ENCODE assay signal across 8 cellular contexts in genomic region chr9:121288874-121289553, GRCh38. TPM values are rescaled to one million over a fixed set of nuclear protein-coding genes. Genes with fewer than 3 reads are reported as not detected.
DNase-seq lines count a peak whose midpoint lies in the region; ATAC-seq and TF ChIP-seq lines count a peak whose summit lies in the region.

No MANE protein-coding gene starts in this region.

- no peak overlapping the region for H3K4me3 ChIP-seq in brain microvascular endothelial cell (ENCODE audit: low read depth, low read length)
- no peak overlapping the region for H3K4me3 ChIP-seq in kidney epithelial cell (ENCODE audit: low read depth, low read length)
- H3K4me3 ChIP-seq in stomach smooth muscle (ENCODE audit: low read length in 2 of 2): peak overlapping the region; percentile 46 to 57

- peak; percentile 75 for DNase-seq in HT-29 (ENCODE audit: low spot score)
- no peak for DNase-seq in brain microvascular endothelial cell
- DNase-seq in kidney epithelial cell (ENCODE audit: low read depth): peak; percentile 86
- DNase-seq in NCI-H446 treated with DMSO at 0.1 percent for 48 hours (lab: John Stamatoyannopoulos, UW): no peak
- no peak for DNase-seq in NCI-H1436 treated with DMSO at 0.1 percent for 48 hours (lab: John Stamatoyannopoulos, UW)

- H3K36me3 ChIP-seq in brain microvascular endothelial cell (replicated peaks): peaks cover 11% of the 10 kb centered on the region
- H3K36me3 ChIP-seq in kidney epithelial cell (ENCODE audit: control insufficient read depth, insufficient read depth, low read length): peaks cover 1% of the 10 kb centered on the region
- H3K36me3 ChIP-seq in stomach smooth muscle (ENCODE audit: control insufficient read depth in 2 of 2, insufficient read depth in 2 of 2, low read length in 2 of 2): peaks cover 4 to 14% of the 10 kb centered on the region in 2 donors

- no peak for ATAC-seq in HG02623 (IDR thresholded peaks at IDR 0.05; ENCODE audit: unreplicated experiment)
- no peak for ATAC-seq in HG03175 (IDR thresholded peaks at IDR 0.05; ENCODE audit: unreplicated experiment)

- H3K9me3 ChIP-seq in stomach smooth muscle (ENCODE audit: control insufficient read depth in 2 of 2, low read length in 2 of 2): no peaks in the 10 kb centered on the region

- peak overlapping the region; percentile 2 for H3K27ac ChIP-seq in brain microvascular endothelial cell
- H3K27ac ChIP-seq in stomach smooth muscle (ENCODE audit: low read length): peak overlapping the region; percentile 100

- TF ChIP-seq CTCF in brain microvascular endothelial cell (IDR thresholded peaks at IDR 0.05; ENCODE audit: low read depth, low read length, missing control alignments): no peak
- TF ChIP-seq CTCF in kidney epithelial cell (IDR thresholded peaks at IDR 0.05; ENCODE audit: insufficient read depth, low read length, poor library complexity, severe bottlenecking): no peak

- H3K4me1 ChIP-seq in stomach smooth muscle (ENCODE audit: control insufficient read depth, insufficient read depth, low read length): peaks cover 90% of the 10 kb centered on the region

- peak overlapping the region; percentile 89 to 92 for H3K9ac ChIP-seq in stomach smooth muscle (ENCODE audit: low read length in 2 of 2)

- H3K27me3 ChIP-seq in brain microvascular endothelial cell (replicated peaks): no peaks in the 10 kb centered on the region
- H3K27me3 ChIP-seq in kidney epithelial cell (ENCODE audit: control insufficient read depth, insufficient read depth, low read length): no peaks in the 10 kb centered on the region
- no peaks in the 10 kb centered on the region for H3K27me3 ChIP-seq in stomach smooth muscle (ENCODE audit: control insufficient read depth in 1 of 2, insufficient read depth in 2 of 2, low read length in 2 of 2)

- in situ Hi-C loops in brain microvascular endothelial cell (cut with HindIII; ENCODE audit: low pct_ligation_motif_present, low sequenced_read_pairs): no loop called here

RNA-seq across cellular contexts. Expression of gene GSN, which starts 21.1 kb away (rescaled TPM):
- total RNA-seq in HT-29 (2014; rRNA removed; shearing (Covaris generic)): 270 and 283 TPM in 2 replicates
- 163 and 180 TPM in 2 replicates for total RNA-seq in kidney epithelial cell

Comparison
In these comparisons a context has a peak if more than half of its experiments do, and no peak if none do; other contexts are left out.
1. DNase-seq: peak in HT-29 (single experiment) and kidney epithelial cell (single experiment); none in brain microvascular endothelial cell (single experiment), NCI-H446 treated with DMSO at 0.1 percent for 48 hours (single experiment) and NCI-H1436 treated with DMSO at 0.1 percent for 48 hours (single experiment).
2. H3K4me3 ChIP-seq: peak in stomach smooth muscle (2 of 2); none in brain microvascular endothelial cell (single experiment) and kidney epithelial cell (single experiment).